20 cellular contexts compared by ENCODE assay signal in genomic region chr10:24790073-24790472, GRCh38.
"Had no signal": no experiment of that assay in that cellular context is flagged by ENCODE, and none has a peak within 500 bp of the region (broad histone marks: within the 10 kb centered on the region; RNA-seq: fewer than 3 reads in every experiment).

No MANE protein-coding gene starts in this region.

- ATAC-seq: activated T-cell treated with anti-CD3 and anti-CD28 coated beads, Interleukin-2, amount 50 U/mL, for 4 hours; effector memory CD8-positive, alpha-beta T cell; left lung; natural killer cell treated with Interleukin-12 subunit alpha and Interleukin-12 subunit beta and Interleukin-15 and Interleukin-18, amount 100 ng/mL, for 72 hours; stimulated activated effector memory CD8-positive, alpha-beta T cell treated with anti-CD3 and anti-CD28 coated beads, Interleukin-12 subunit alpha, Interleukin-12 subunit beta, amount 100 ng/mL, for 72 hours had no signal

- H3K36me3 ChIP-seq: adrenal gland, left lung, ovary, sigmoid colon, tibial nerve, uterus had no signal

- H3K4me1 ChIP-seq: adrenal gland, left lung, sigmoid colon, tibial nerve, uterus had no signal

- DNase-seq: activated CD4-positive, alpha-beta memory T cell treated with anti-CD3 and anti-CD28 coated beads, Interleukin-2, amount 10 ng/mL, durations not matched to agents 7 days and 5 days; activated CD4-positive, alpha-beta T cell treated with anti-CD3 and anti-CD28 coated beads for 4 hours; activated effector memory CD4-positive, alpha-beta T cell treated with anti-CD3 and anti-CD28 coated beads, Interleukin-2, amount 50 U/mL, for 16 hours; activated T-cell treated with anti-CD3 and anti-CD28 coated beads, Interleukin-2, amount 50 U/mL, for 4 hours; adrenal gland; effector memory CD8-positive, alpha-beta T cell; left lung; ovary; sigmoid colon; stimulated activated CD4-positive, alpha-beta T cell treated with anti-CD3 and anti-CD28 coated beads, Interleukin-1b, Interleukin-23, amount 100 ng/mL, for 48 hours; T-helper 2 cell; uterus had no signal

- H3K9me3 ChIP-seq: adrenal gland, left lung, ovary, tibial nerve, uterus had no signal

- H3K9me3 Mint-ChIP-seq: activated naive CD4-positive, alpha-beta T cell treated with anti-CD3 and anti-CD28 coated beads, Interleukin-2, amount 50 U/mL, for 24 hours; activated T-cell treated with anti-CD3 and anti-CD28 coated beads, Interleukin-2, amount 50 U/mL, for 4 hours; central memory CD8-positive, alpha-beta T cell; effector memory CD8-positive, alpha-beta T cell; natural killer cell treated with Interleukin-12 subunit alpha and Interleukin-12 subunit beta and Interleukin-15 and Interleukin-18, amount 100 ng/mL, for 72 hours; stimulated activated effector memory CD8-positive, alpha-beta T cell treated with anti-CD3 and anti-CD28 coated beads, Interleukin-12 subunit alpha, Interleukin-12 subunit beta, amount 100 ng/mL, for 72 hours had no signal

- H3K36me3 Mint-ChIP-seq: activated naive CD4-positive, alpha-beta T cell treated with anti-CD3 and anti-CD28 coated beads, Interleukin-2, amount 50 U/mL, for 24 hours; brain; memory B cell; natural killer cell treated with Interleukin-12 subunit alpha and Interleukin-12 subunit beta and Interleukin-15 and Interleukin-18, amount 100 ng/mL, for 72 hours; stimulated activated effector memory CD8-positive, alpha-beta T cell treated with anti-CD3 and anti-CD28 coated beads, Interleukin-12 subunit alpha, Interleukin-12 subunit beta, amount 100 ng/mL, for 72 hours had no signal

- H3K27me3 Mint-ChIP-seq: activated CD4-positive, alpha-beta memory T cell treated with anti-CD3 and anti-CD28 coated beads, Interleukin-2, amount 10 ng/mL, durations not matched to agents 7 days and 5 days; activated naive CD4-positive, alpha-beta T cell treated with anti-CD3 and anti-CD28 coated beads, Interleukin-2, amount 50 U/mL, for 24 hours; brain; central memory CD8-positive, alpha-beta T cell; memory B cell had no signal

- H3K4me3 ChIP-seq: adrenal gland, left lung, ovary, sigmoid colon, tibial nerve, uterus had no signal

- H3K27ac ChIP-seq: epithelial cell of prostate, left lung, ovary, sigmoid colon, tibial nerve, uterus had no signal

- H3K27ac Mint-ChIP-seq: activated CD4-positive, alpha-beta memory T cell treated with anti-CD3 and anti-CD28 coated beads, Interleukin-2, amount 10 ng/mL, durations not matched to agents 7 days and 5 days; activated naive CD4-positive, alpha-beta T cell treated with anti-CD3 and anti-CD28 coated beads, Interleukin-2, amount 50 U/mL, for 24 hours; brain; effector memory CD8-positive, alpha-beta T cell; memory B cell; natural killer cell treated with Interleukin-12 subunit alpha and Interleukin-12 subunit beta and Interleukin-15 and Interleukin-18, amount 100 ng/mL, for 72 hours; stimulated activated effector memory CD8-positive, alpha-beta T cell treated with anti-CD3 and anti-CD28 coated beads, Interleukin-12 subunit alpha, Interleukin-12 subunit beta, amount 100 ng/mL, for 72 hours had no signal

- H3K27me3 ChIP-seq: adrenal gland, left lung, ovary, sigmoid colon, tibial nerve, uterus had no signal

- H3K4me1 Mint-ChIP-seq: activated naive CD4-positive, alpha-beta T cell treated with anti-CD3 and anti-CD28 coated beads, Interleukin-2, amount 50 U/mL, for 24 hours; central memory CD8-positive, alpha-beta T cell; stimulated activated effector memory CD8-positive, alpha-beta T cell treated with anti-CD3 and anti-CD28 coated beads, Interleukin-12 subunit alpha, Interleukin-12 subunit beta, amount 100 ng/mL, for 72 hours had no signal

- H3K4me3 Mint-ChIP-seq: activated CD4-positive, alpha-beta memory T cell treated with anti-CD3 and anti-CD28 coated beads, Interleukin-2, amount 10 ng/mL, durations not matched to agents 7 days and 5 days; activated naive CD4-positive, alpha-beta T cell treated with anti-CD3 and anti-CD28 coated beads, Interleukin-2, amount 50 U/mL, for 24 hours; activated T-cell treated with anti-CD3 and anti-CD28 coated beads, Interleukin-2, amount 50 U/mL, for 4 hours; central memory CD8-positive, alpha-beta T cell; effector memory CD8-positive, alpha-beta T cell; memory B cell; natural killer cell treated with Interleukin-12 subunit alpha and Interleukin-12 subunit beta and Interleukin-15 and Interleukin-18, amount 100 ng/mL, for 72 hours; stimulated activated effector memory CD8-positive, alpha-beta T cell treated with anti-CD3 and anti-CD28 coated beads, Interleukin-12 subunit alpha, Interleukin-12 subunit beta, amount 100 ng/mL, for 72 hours had no signal
